ENCODE assay signal across 10 cellular contexts in genomic region chr17:81471804-81472456, GRCh38. TPM values are rescaled to one million over a fixed set of nuclear protein-coding genes. Genes with fewer than 3 reads are reported as not detected.
DNase-seq lines count a peak whose midpoint lies in the region; ATAC-seq and TF ChIP-seq lines count a peak whose summit lies in the region.
"Had no signal": no experiment of that assay in that cellular context is flagged by ENCODE, and none has a peak within 500 bp of the region (broad histone marks: within the 10 kb centered on the region; RNA-seq: fewer than 3 reads in every experiment).

No MANE protein-coding gene starts in this region.

- intact Hi-C loops in head of caudate nucleus (cut with DNase I) (no loop called here), sciatic nerve (cut with DNase I) (no loop called here)

- peaks cover 0 to 17% of the 10 kb centered on the region in 2 experiments; a peak in 1 of 4 replicates for H3K4me1 ChIP-seq in SK-N-SH (ENCODE audit: control insufficient read depth in 1 of 2, insufficient read depth in 2 of 2, low read depth in 1 of 2, low read length in 1 of 2)

- no peaks in the 10 kb centered on the region for H3K27me3 Mint-ChIP-seq in activated T-cell treated with anti-CD3 and anti-CD28 coated beads, Interleukin-2, amount 50 U/mL, for 24 hours
- H3K27me3 Mint-ChIP-seq: naive thymus-derived CD4-positive, alpha-beta T cell had no signal

- peak; percentile 99 for ATAC-seq in sciatic nerve
- ATAC-seq: naive thymus-derived CD4-positive, alpha-beta T cell had no signal

- no peaks in the 10 kb centered on the region for H3K9me3 ChIP-seq in SK-N-SH

- H3K36me3 ChIP-seq in SK-N-SH (replicated peaks in 1 of 2; ENCODE audit: control insufficient read depth in 1 of 2, insufficient read depth in 2 of 2, low read length in 1 of 2): no peaks in the 10 kb centered on the region

- no peak overlapping the region for H3K27ac Mint-ChIP-seq in activated T-cell treated with anti-CD3 and anti-CD28 coated beads, Interleukin-2, amount 50 U/mL, for 24 hours
- H3K27ac Mint-ChIP-seq: naive thymus-derived CD4-positive, alpha-beta T cell had no signal

- 77% methylated on average over 27 of the region's 30 CpGs for WGBS in SK-N-SH (ENCODE audit: low lambda C conversion rate)

- H3K79me2 ChIP-seq in SK-N-SH (ENCODE audit: insufficient read depth): no peaks in the 10 kb centered on the region

- no peaks in the 10 kb centered on the region for H3K9me2 ChIP-seq in SK-N-SH

- POLR2A ChIA-PET in SK-N-SH (lab: Yijun Ruan, JAX): interaction anchor here (0.5 to 1.7 kb wide), 10 partner anchors 10 to 169 kb away, joined by 3 to 7 read pairs (median 4); partner anchors contain the start of genes ACTG1 and BAHCC1

- H3K27me3 ChIP-seq in SK-N-SH (ENCODE audit: insufficient read depth): no peaks in the 10 kb centered on the region

- peak overlapping the region in 1 of 2 experiments; percentile 31; a peak in 2 of 4 replicates for H3K27ac ChIP-seq in SK-N-SH (ENCODE audit: low read depth in 2 of 2, low read length in 1 of 2)
- H3K27ac ChIP-seq: VCaP had no signal

- H3K4me3 Mint-ChIP-seq in activated T-cell treated with anti-CD3 and anti-CD28 coated beads, Interleukin-2, amount 50 U/mL, for 24 hours: no peak overlapping the region
- H3K4me3 Mint-ChIP-seq: naive thymus-derived CD4-positive, alpha-beta T cell had no signal

- no peak overlapping the region for H3K9ac ChIP-seq in SK-N-SH

- no peaks in the 10 kb centered on the region for H3K4me1 Mint-ChIP-seq in activated T-cell treated with anti-CD3 and anti-CD28 coated beads, Interleukin-2, amount 50 U/mL, for 24 hours (ENCODE audit: low read depth)
- H3K4me1 Mint-ChIP-seq: naive thymus-derived CD4-positive, alpha-beta T cell had no signal

- peak overlapping the region in 1 of 2 experiments; percentile 7; a peak in 1 of 4 replicates for H3K4me3 ChIP-seq in SK-N-SH (ENCODE audit: low read depth in 2 of 2, low read length in 1 of 2)

- H3K36me3 Mint-ChIP-seq in activated T-cell treated with anti-CD3 and anti-CD28 coated beads, Interleukin-2, amount 50 U/mL, for 24 hours (ENCODE audit: low read depth): no peaks in the 10 kb centered on the region
- H3K36me3 Mint-ChIP-seq: naive thymus-derived CD4-positive, alpha-beta T cell had no signal

- CTCF ChIA-PET in SK-N-SH (lab: Yijun Ruan, JAX): interaction anchor here (0.6 to 4.0 kb wide), 17 partner anchors 12 to 271 kb away, joined by 3 to 41 read pairs (median 3); no protein-coding TSS in a partner anchor

- H2AFZ ChIP-seq in SK-N-SH (ENCODE audit: low read depth): no peak overlapping the region

- 0 out of 4 replicates have a peak, but pooled peaks of 1 of the 2 experiments have one; percentile 12 for TF ChIP-seq EP300 in SK-N-SH (IDR thresholded peaks at IDR 0.05; ENCODE audit: borderline replicate concordance in 1 of 2, low read depth in 1 of 2, low read length in 1 of 2)

- no peak for TF ChIP-seq CTCF in SK-N-SH (IDR thresholded peaks at IDR 0.05)

- no peaks in the 10 kb centered on the region for H4K20me1 ChIP-seq in SK-N-SH (ENCODE audit: insufficient read depth)

- no peaks in the 10 kb centered on the region for H3F3A ChIP-seq in SK-N-SH (replicated peaks; ENCODE audit: insufficient read depth)

- no peaks in the 10 kb centered on the region for H3K9me3 Mint-ChIP-seq in activated T-cell treated with anti-CD3 and anti-CD28 coated beads, Interleukin-2, amount 50 U/mL, for 24 hours

- no peak overlapping the region for H3K4me2 ChIP-seq in SK-N-SH

- TF ChIP-seq RAD21 in SK-N-SH (IDR thresholded peaks at IDR 0.05; ENCODE audit: low read length): peak; percentile 43

- DNase-seq in activated T-cell treated with anti-CD3 and anti-CD28 coated beads, Interleukin-2, amount 50 U/mL, for 48 hours: peak; percentile 38 to 48
- DNase-seq in activated T-cell treated with anti-CD3 and anti-CD28 coated beads, Interleukin-2, amount 50 U/mL, for 24 hours: no peak
- DNase-seq in SK-N-SH: peak; percentile 97
- DNase-seq in head of caudate nucleus: peak; percentile 66 to 94 (median 84)
- DNase-seq in sciatic nerve (ENCODE audit: low spot score): peak; percentile 91
- DNase-seq in NCI-H1092 (lab: John Stamatoyannopoulos, UW): no peak
- DNase-seq in islet precursor cell: no peak
- no peak for DNase-seq in DMS79 treated with DMSO at 0.1 percent for 48 hours (lab: John Stamatoyannopoulos, UW)

TF ChIP-seq in SK-N-SH, 30 proteins besides CTCF, POLR2A, EP300 and RAD21:
- TF ChIP-seq MXI1 (IDR thresholded peaks at IDR 0.05; ENCODE audit: low read depth, low read length) (peak; percentile 73; the same call in 1 of the 2 replicates), RXRA (IDR thresholded peaks at IDR 0.05; ENCODE audit: borderline replicate concordance, low read depth) (no peak), USF1 (IDR thresholded peaks at IDR 0.05; ENCODE audit: borderline replicate concordance, low read depth) (peak; percentile 95), SMC3 (IDR thresholded peaks at IDR 0.05; ENCODE audit: low read depth, low read length) (peak; percentile 24; the same call in 1 of the 2 replicates), USF2 (IDR thresholded peaks at IDR 0.05; ENCODE audit: borderline replicate concordance, low read depth, low read length) (peak; percentile 89), MAX (IDR thresholded peaks at IDR 0.05; ENCODE audit: low read depth) (peak; percentile 61)

RNA-seq across cellular contexts. Expression of gene ACTG1, which starts 40.7 kb away (rescaled TPM):
- polyA plus RNA-seq in SK-N-SH (2012; rRNA removed): 3,367 and 7,871 TPM in 2 replicates
- polyA plus RNA-seq in SK-N-SH (2012; cell fraction: cytosol; rRNA removed): 4,016 and 6,640 TPM in 2 replicates
- polyA plus RNA-seq in SK-N-SH (2012; cell fraction: nucleus; rRNA removed): 7,589 and 12,425 TPM in 2 replicates
- total RNA-seq in sciatic nerve: 2,552 TPM

RNA-seq across cellular contexts. Expression of gene FSCN2, which starts 56.2 kb away (rescaled TPM):
- polyA plus RNA-seq in SK-N-SH (2012; rRNA removed): 2.0 and 2.1 TPM in 2 replicates
- polyA plus RNA-seq in SK-N-SH (2012; cell fraction: cytosol; rRNA removed): 0.31 and 0.79 TPM in 2 replicates
- polyA plus RNA-seq in SK-N-SH (2012; cell fraction: nucleus; rRNA removed): 10.6 and 13.6 TPM in 2 replicates
- total RNA-seq in sciatic nerve: 1.6 TPM
- polyA plus RNA-seq: naive thymus-derived CD4-positive, alpha-beta T cell had no signal

Comparison
In these comparisons a context has a peak if more than half of its experiments do, and no peak if none do; other contexts are left out.
1. DNase-seq: peak in activated T-cell treated with anti-CD3 and anti-CD28 coated beads, Interleukin-2, amount 50 U/mL, for 48 hours (2 of 2), SK-N-SH (single experiment), head of caudate nucleus (42 of 42) and sciatic nerve (single experiment); none in activated T-cell treated with anti-CD3 and anti-CD28 coated beads, Interleukin-2, amount 50 U/mL, for 24 hours (single experiment), NCI-H1092 (single experiment), islet precursor cell (single experiment) and DMS79 treated with DMSO at 0.1 percent for 48 hours (single experiment).